Comparison of ENCODE assay signal across 8 cellular contexts in the genomic region with DNA sequence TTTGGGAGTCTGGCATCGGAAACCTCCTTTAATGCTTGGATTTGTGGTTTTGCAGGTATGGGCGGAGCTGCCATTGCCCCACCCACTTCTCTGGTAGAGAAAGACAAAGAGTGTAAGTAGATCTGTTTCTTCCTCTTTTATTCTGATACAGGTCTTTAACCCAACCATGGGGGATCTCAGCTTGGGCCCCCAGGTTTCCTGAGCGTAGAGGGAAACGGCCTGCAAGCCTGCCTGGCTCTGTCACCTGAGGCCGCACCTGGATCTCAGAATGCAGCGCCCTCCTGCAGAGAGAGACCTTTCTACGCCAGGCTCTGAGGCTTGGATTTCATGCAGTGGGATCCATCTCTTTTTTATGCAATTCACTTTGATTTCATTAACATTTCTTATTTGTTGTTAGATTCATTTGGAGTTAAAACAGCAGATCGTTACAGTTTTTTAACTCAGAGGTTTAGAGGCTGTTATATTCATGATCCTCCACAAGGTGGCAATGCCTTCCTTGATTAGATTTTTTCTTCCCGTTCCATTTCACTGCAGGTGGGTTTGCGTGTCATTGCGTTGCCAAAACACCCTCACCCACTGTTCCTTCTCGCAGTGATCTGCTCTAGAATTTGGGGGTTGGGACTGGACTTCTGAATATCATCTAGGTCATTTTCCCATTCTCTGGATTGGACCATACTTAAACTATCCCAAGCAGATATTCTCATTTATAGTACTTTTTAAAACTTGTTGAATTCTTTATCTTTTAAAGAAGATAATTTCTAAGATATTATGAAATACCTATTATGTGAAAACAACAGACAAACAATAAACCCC. TPM values are rescaled to one million over a fixed set of nuclear protein-coding genes. Genes with fewer than 3 reads are reported as not detected.
A peak's percentile ranks its signal among the peaks of the same experiment; 100 is the strongest.
DNase-seq lines count a peak whose midpoint lies in the region; ATAC-seq, FAIRE-seq and TF ChIP-seq lines count a peak whose summit lies in the region.

No MANE protein-coding gene starts in this region.

- H3K9ac ChIP-seq in astrocyte (ENCODE audit: low read length), result no peak overlapping the region

- H3K4me1 ChIP-seq in A549 (peaks cover 25% of the 10 kb centered on the region; the same call in 2 of the 3 replicates), astrocyte (ENCODE audit: insufficient read depth, low read length) (no peaks in the 10 kb centered on the region)

- H3K4me1 Mint-ChIP-seq in astrocyte (ENCODE audit: low read depth, unreplicated experiment), result peaks cover 3% of the 10 kb centered on the region

- no peak for TF ChIP-seq POLR2A in A549 (IDR thresholded peaks at IDR 0.05; ENCODE audit: low read length)

- H3K27ac ChIP-seq in A549 (peak overlapping the region in 1 of 2 experiments; percentile 36; a peak in 1 of 6 replicates), astrocyte (ENCODE audit: low read depth, low read length) (no peak overlapping the region)

- H3K79me2 ChIP-seq in astrocyte (ENCODE audit: insufficient read depth, low read length), result peaks cover 14% of the 10 kb centered on the region

- H3K9me3 ChIP-seq in A549, result no peaks in the 10 kb centered on the region
- no peaks in the 10 kb centered on the region for H3K9me3 ChIP-seq in astrocyte (ENCODE audit: insufficient read depth, low read depth, low read length)

- no peak for TF ChIP-seq EP300 in A549 (IDR thresholded peaks at IDR 0.05)

- H3K4me2 ChIP-seq in A549 (no peak overlapping the region; the same call in 2 of the 3 replicates), astrocyte (ENCODE audit: low read length) (no peak overlapping the region)

- H3K9me3 Mint-ChIP-seq in astrocyte (ENCODE audit: unreplicated experiment), result no peaks in the 10 kb centered on the region

- no peak overlapping the region for H2AFZ ChIP-seq in astrocyte (ENCODE audit: low read depth, low read length)

- in situ Hi-C loops in G401 (cut with HindIII; ENCODE audit: low sequenced_read_pairs), result no loop called here

- no peak overlapping the region for H3K4me3 Mint-ChIP-seq in astrocyte (ENCODE audit: unreplicated experiment)

- peaks cover 56% of the 10 kb centered on the region for H3K36me3 ChIP-seq in astrocyte (ENCODE audit: insufficient read depth, low read length)

- WGBS in A549 (ENCODE audit: missing lambda C conversion rate), result 38% methylated on average over 12 of the region's 12 CpGs

- H3K36me3 Mint-ChIP-seq in astrocyte (ENCODE audit: low read depth, unreplicated experiment), result peaks cover 9% of the 10 kb centered on the region

- DNase-seq in A549 (ENCODE audit: low read depth in 1 of 2, low spot score in 1 of 2), result peak; percentile 57 to 65
- peak; percentile 56 for DNase-seq in G401 (ENCODE audit: low spot score)
- DNase-seq in NCI-H460 (ENCODE audit: extremely low read depth, low read depth), result peak; percentile 35
- peak; percentile 14 for DNase-seq in astrocyte (ENCODE audit: low read depth)
- peak; percentile 83 for DNase-seq in iPS DF 19.7 (ENCODE audit: low read depth, low spot score)
- DNase-seq in superior temporal gyrus (ENCODE audit: extremely low spot score), result peak; percentile 88

- peak; percentile 86 for TF ChIP-seq CTCF in A549 (IDR thresholded peaks at IDR 0.05)
- TF ChIP-seq CTCF in astrocyte (IDR thresholded peaks at IDR 0.05; ENCODE audit: insufficient read depth, low read depth, low read length), result peak; percentile 73

- CTCF ChIA-PET in A549 (lab: Yijun Ruan, JAX), result interaction anchor here (0.6 to 8.4 kb wide), 21 partner anchors 11 to 297 kb away, joined by 3 to 65 read pairs (median 5); a partner anchor contains a TSS

- TF ChIP-seq RAD21 in A549 (conservative IDR thresholded peaks at IDR 0.05 in 1 of 2, IDR thresholded peaks at IDR 0.05 in 1 of 2), result peak; percentile 82 to 84

- FAIRE-seq in A549 (lab: Jason Lieb, UNC) (no peak), astrocyte (lab: Jason Lieb, UNC) (peak; percentile 75)

- peaks cover 37% of the 10 kb centered on the region for H4K20me1 ChIP-seq in astrocyte (ENCODE audit: insufficient read depth, low read length)

- H3K27me3 Mint-ChIP-seq in astrocyte (ENCODE audit: low read depth, unreplicated experiment), result no peaks in the 10 kb centered on the region

- H3K4me3 ChIP-seq in A549, result no peak overlapping the region
- no peak overlapping the region for H3K4me3 ChIP-seq in astrocyte (ENCODE audit: insufficient read depth, low read depth, low read length)

- peak overlapping the region; percentile 50 for H3K27ac Mint-ChIP-seq in astrocyte (ENCODE audit: unreplicated experiment)

- ATAC-seq in A549 (peak in 1 of 2 experiments; percentile 58; a peak in 2 of 6 replicates), HG02678 (IDR thresholded peaks at IDR 0.05; ENCODE audit: unreplicated experiment) (no peak), GM21528 (IDR thresholded peaks at IDR 0.05; ENCODE audit: low FRiP score, unreplicated experiment) (no peak)

- POLR2A ChIA-PET in A549 (lab: Yijun Ruan, JAX), result interaction anchor here (0.6 kb wide), 1 partner anchor 607 kb away, joined by 3 read pairs; no protein-coding TSS in a partner anchor

- H3K27me3 ChIP-seq in astrocyte (ENCODE audit: insufficient read depth, low read length), result no peaks in the 10 kb centered on the region

TF ChIP-seq in A549, 52 proteins besides CTCF, POLR2A, EP300 and RAD21:
- TF ChIP-seq SREBF2 (IDR thresholded peaks at IDR 0.05) (no peak), SMC3 (IDR thresholded peaks at IDR 0.05) (peak; percentile 81)

RNA-seq across cellular contexts. Expression of a gene that starts 20.0 kb away (rescaled TPM):
- polyA plus RNA-seq in A549 (2011; rRNA removed) (68.0 and 75.2 TPM in 2 replicates), A549 (2017; fragmentation: RNase III; extraction: RNeasy Plus Mini Kit Qiagen cat#74134 plus additional on column Dnase treatment) (121 to 131 TPM (median 124 TPM) in 3 replicates)
- 42.8 and 47.4 TPM in 2 replicates for polyA plus RNA-seq in A549 (2012; cell fraction: cytosol; rRNA removed)
- polyA plus RNA-seq in A549 (2012; cell fraction: nucleus; rRNA removed), result 52.2 and 80.4 TPM in 2 replicates
- polyA minus RNA-seq in A549 (2011; rRNA and poly(A)+ RNA removed), result 20.4 and 25.5 TPM in 2 replicates
- 28.6 and 41.9 TPM in 2 replicates for total RNA-seq in G401 (2014; rRNA removed; shearing (Covaris generic))
- 33.8 and 40.2 TPM in 2 replicates for total RNA-seq in NCI-H460 (2014; rRNA removed; shearing (Covaris generic))
- polyA plus RNA-seq in NCI-H460 (2014; cell fraction: nucleus; rRNA removed), result 112 and 121 TPM in 2 replicates
- 69.7 and 71.3 TPM in 2 replicates for total RNA-seq in astrocyte

RNA-seq across cellular contexts. Expression of a gene that starts 46.7 kb away (rescaled TPM):
- polyA plus RNA-seq in A549 (2011; rRNA removed) (not detected in 2 replicates), A549 (2017; fragmentation: RNase III; extraction: RNeasy Plus Mini Kit Qiagen cat#74134 plus additional on column Dnase treatment) (not detected in 3 replicates)
- polyA plus RNA-seq in A549 (2012; cell fraction: cytosol; rRNA removed), result not detected in 2 replicates
- not detected in 2 replicates for polyA plus RNA-seq in A549 (2012; cell fraction: nucleus; rRNA removed)
- polyA minus RNA-seq in A549 (2011; rRNA and poly(A)+ RNA removed), result not detected in 2 replicates
- not detected in 2 replicates for total RNA-seq in G401 (2014; rRNA removed; shearing (Covaris generic))
- not detected in 2 replicates for total RNA-seq in NCI-H460 (2014; rRNA removed; shearing (Covaris generic))
- not detected in 2 replicates for polyA plus RNA-seq in NCI-H460 (2014; cell fraction: nucleus; rRNA removed)
- total RNA-seq in astrocyte, result not detected in 2 replicates

Comparison
In these comparisons a context has a peak if more than half of its experiments do, and no peak if none do; other contexts are left out.
1. DNase-seq: peak in every context shown above with its lines; median percentile 88 in superior temporal gyrus; 83 in iPS DF 19.7; 61 in A549; 56 in G401; 35 in NCI-H460; 14 in astrocyte.